In genomic region chr1:227244339-227245118, GRCh38 we compare ENCODE assay signal across 2 cellular contexts.
TF ChIP-seq lines count a peak whose summit lies in the region.

No MANE protein-coding gene starts in this region.

TF ChIP-seq in SK-N-SH treated with all-trans-retinoic acid at 6 μM for 48 hours, 23 proteins besides CTCF, POLR2A, EP300 and RAD21 (continued from another document):
- TF ChIP-seq GLIS3 (CRISPR knock-in tag; IDR thresholded peaks at IDR 0.05): no peak

TF ChIP-seq in SK-N-SH, 30 proteins besides CTCF, POLR2A, EP300 and RAD21 (continued from another document):
- TF ChIP-seq REST (IDR thresholded peaks at IDR 0.05; ENCODE audit: low read depth, low read length): no peak
- TF ChIP-seq TEAD4 (IDR thresholded peaks at IDR 0.05; ENCODE audit: borderline replicate concordance, insufficient read depth): no peak
- TF ChIP-seq GABPA (IDR thresholded peaks at IDR 0.05; ENCODE audit: low read depth): no peak
- TF ChIP-seq SMC3 (IDR thresholded peaks at IDR 0.05; ENCODE audit: low read depth, low read length): no peak
- TF ChIP-seq MEF2A (IDR thresholded peaks at IDR 0.05; ENCODE audit: borderline replicate concordance, low read depth): no peak
